Comparison of ENCODE assay signal across 8 cellular contexts in the genomic region with DNA sequence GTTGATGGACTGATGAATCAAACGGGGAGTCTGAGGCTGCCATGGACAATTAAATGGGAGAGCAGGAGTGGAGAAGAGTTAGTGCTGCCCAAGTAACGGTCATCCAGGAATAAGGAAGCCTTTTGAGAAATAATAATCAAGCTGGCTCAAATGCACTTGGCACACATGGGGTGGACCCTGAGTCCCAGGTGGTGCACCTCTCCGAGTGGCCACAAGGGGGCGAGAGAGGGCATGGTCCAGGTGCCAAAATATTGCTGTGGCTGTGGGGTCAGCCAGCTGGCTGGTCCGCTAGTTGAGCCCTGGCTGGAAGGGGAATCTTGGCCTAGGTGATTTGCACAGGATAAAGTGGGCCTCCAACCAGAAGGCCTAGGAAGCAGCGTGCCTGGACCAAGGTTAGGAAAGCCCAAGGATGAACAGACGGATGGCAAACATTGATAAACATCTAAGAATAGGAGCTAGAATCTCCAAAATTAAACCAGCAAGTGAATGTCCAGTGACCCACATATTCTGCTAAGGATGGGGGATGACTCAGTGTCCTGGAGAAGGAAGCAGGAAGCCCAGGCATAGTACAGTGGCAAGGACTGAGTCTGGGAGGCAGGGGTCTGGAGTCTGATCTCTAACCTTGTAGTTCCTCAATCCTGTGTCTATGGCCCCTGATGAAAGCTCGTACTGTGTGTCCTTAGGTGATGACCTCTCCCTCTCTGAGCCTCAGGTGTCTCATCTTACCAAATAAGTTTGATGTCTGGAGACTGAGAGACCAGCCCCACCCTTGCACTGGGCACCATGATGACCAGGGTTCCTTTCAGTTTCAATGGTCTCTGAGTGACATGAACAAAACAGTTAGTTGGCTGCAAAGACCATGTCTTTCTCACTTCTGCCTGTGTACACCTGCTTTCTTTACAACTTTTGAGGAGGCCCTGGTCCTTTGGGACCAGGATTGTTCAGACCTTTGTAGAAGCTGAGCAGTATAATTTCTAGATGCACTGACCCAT. TPM values are rescaled to one million over a fixed set of nuclear protein-coding genes. Genes with fewer than 3 reads are reported as not detected.
DNase-seq lines count a peak whose midpoint lies in the region; ATAC-seq, FAIRE-seq and TF ChIP-seq lines count a peak whose summit lies in the region.

No MANE protein-coding gene starts in this region.

- peaks cover 7% of the 10 kb centered on the region; the same call in 1 of the 2 replicates for H3K9me1 ChIP-seq in IMR-90 (ENCODE audit: insufficient read depth, low read length)

- dilution Hi-C loops in IMR-90 (cut with HindIII; ENCODE audit: low sequenced_read_pairs, unreplicated experiment): no loop called here

- H3K9me3 ChIP-seq in IMR-90 (ENCODE audit: control insufficient read depth, insufficient read depth, low read length) (no peaks in the 10 kb centered on the region), HepG2 (ENCODE audit: low read length) (no peaks in the 10 kb centered on the region)

- H3K14ac ChIP-seq in IMR-90 (replicated peaks; ENCODE audit: low read depth, low read length): no peak overlapping the region

- no peak overlapping the region for H2BK20ac ChIP-seq in IMR-90 (ENCODE audit: low read depth, low read length)

- H2BK5ac ChIP-seq in IMR-90 (ENCODE audit: low read depth, low read length, poor library complexity, severe bottlenecking): no peak overlapping the region

- H3K23ac ChIP-seq in IMR-90 (ENCODE audit: low read depth, low read length): no peak overlapping the region

- H3K27ac ChIP-seq in IMR-90 (ENCODE audit: insufficient read depth, low read length): no peak overlapping the region
- no peak overlapping the region for H3K27ac ChIP-seq in HepG2 (ENCODE audit: extremely low read length, insufficient read depth, low read length)

- H2BK120ac ChIP-seq in IMR-90 (ENCODE audit: low read depth, low read length): no peak overlapping the region

- H3K36me3 ChIP-seq in IMR-90 (ENCODE audit: control insufficient read depth, insufficient read depth, low read length) (no peaks in the 10 kb centered on the region), HepG2 (replicated peaks in 1 of 2; ENCODE audit: control insufficient read depth in 1 of 2, insufficient read depth in 2 of 2, low read length in 2 of 2) (no peaks in the 10 kb centered on the region)

- no peaks in the 10 kb centered on the region for H3K79me1 ChIP-seq in IMR-90 (ENCODE audit: low read depth in 1 of 2, low read length in 2 of 2)

- no peak overlapping the region for H4K5ac ChIP-seq in IMR-90 (ENCODE audit: low read depth, low read length)

- no peak overlapping the region for H3K4ac ChIP-seq in IMR-90 (ENCODE audit: low read depth, low read length)

- WGBS in IMR-90 (ENCODE audit: extremely low coverage in 2 of 2, insufficient read length in 1 of 2), 2 experiments: 36% methylated on average over 2 of the region's 8 CpGs; no CpG with 5 or more reads in 1 of the 2 experiments
- WGBS in HepG2 (ENCODE audit: low lambda C conversion rate): 16% methylated on average over 6 of the region's 8 CpGs

- H3K18ac ChIP-seq in IMR-90 (ENCODE audit: low read depth, low read length): no peak overlapping the region

- TF ChIP-seq RAD21 in IMR-90 (IDR thresholded peaks at IDR 0.05; ENCODE audit: low read length) (peak; percentile 77), HepG2 (CRISPR knock-in tag; IDR thresholded peaks at IDR 0.05) (peak; percentile 49; the same call in 1 of the 2 replicates)

- peak; percentile 55 for ATAC-seq in GM18907 (IDR thresholded peaks at IDR 0.05; ENCODE audit: unreplicated experiment)
- peak; percentile 84 for ATAC-seq in IMR-90 (ENCODE audit: low read depth)
- ATAC-seq in HepG2: peak; percentile 88
- no peak for ATAC-seq in HG02763 (IDR thresholded peaks at IDR 0.05; ENCODE audit: unreplicated experiment)

- DNase-seq in AG20443 (ENCODE audit: low spot score) (peak; percentile 86), IMR-90 (peak; percentile 37), cardiac fibroblast (ENCODE audit: low read depth in 2 of 2) (peak; percentile 50 to 57), HepG2 (ENCODE audit: low spot score) (peak; percentile 39)
- DNase-seq in stimulated activated CD4-positive, alpha-beta T cell treated with anti-CD3 and anti-CD28 coated beads, TNF-alpha, amount 100 ng/mL, for 24 hours (ENCODE audit: low read depth in 3 of 3): peak in 2 of 3 experiments; percentile 51 to 67

- H3K79me2 ChIP-seq in HepG2 (ENCODE audit: insufficient read depth, low read length): no peaks in the 10 kb centered on the region

- TF ChIP-seq POLR2A in IMR-90 (IDR thresholded peaks at IDR 0.05; ENCODE audit: low read depth, low read length) (no peak), HepG2 (IDR thresholded peaks at IDR 0.05; ENCODE audit: insufficient read depth in 1 of 2, low read depth in 2 of 2, low read length in 2 of 2) (no peak)

- TF ChIP-seq EP300 in HepG2 (IDR thresholded peaks at IDR 0.05; ENCODE audit: low read depth in 2 of 2, low read length in 2 of 2) (no peak), HepG2 (CRISPR knock-in tag; IDR thresholded peaks at IDR 0.05; ENCODE audit: borderline replicate concordance) (no peak)

- intact Hi-C loops in IMR-90 (cut with micrococcal nuclease) (loop anchor here (1.0 to 5.0 kb wide), 6 partner anchors 54 to 314 kb away; no protein-coding TSS in a partner anchor), HepG2 (cut with micrococcal nuclease; ENCODE audit: unreplicated experiment) (loop anchor here (1.0 to 2.0 kb wide), 3 partner anchors 175 to 275 kb away; no protein-coding TSS in a partner anchor)

- H4K91ac ChIP-seq in IMR-90 (ENCODE audit: insufficient read depth, low read depth, low read length): no peak overlapping the region

- no peaks in the 10 kb centered on the region for H3K27me3 ChIP-seq in IMR-90 (ENCODE audit: control insufficient read depth, insufficient read depth, low read length)
- peaks cover 4 to 31% of the 10 kb centered on the region in 2 experiments; a peak in 3 of 5 replicates for H3K27me3 ChIP-seq in HepG2 (ENCODE audit: control insufficient read depth in 1 of 2, insufficient read depth in 2 of 2, low read length in 2 of 2)

- H3K9ac ChIP-seq in IMR-90 (ENCODE audit: low read depth, low read length) (no peak overlapping the region), HepG2 (ENCODE audit: insufficient read depth, low read depth, low read length) (no peak overlapping the region)

- BruUV-seq in IMR-90 (replicated peaks; lab: Mats Ljungman, UMichigan) (no TSS peak), HepG2 (replicated peaks; lab: Mats Ljungman, UMichigan) (no TSS peak)

- peak; percentile 71 for FAIRE-seq in HepG2 (lab: Jason Lieb, UNC)

- H2AK5ac ChIP-seq in IMR-90 (ENCODE audit: low read depth, low read length): 0 out of 2 replicates have a peak overlapping the region, but pooled peaks have one; percentile 9

- H2AK9ac ChIP-seq in IMR-90 (replicated peaks; ENCODE audit: low read depth, low read length, poor library complexity): peak overlapping the region; percentile 46

- no peak overlapping the region for H3K56ac ChIP-seq in IMR-90 (ENCODE audit: extremely low read depth, insufficient read depth, low read length)

- in situ Hi-C loops in IMR-90 (cut with MboI; ENCODE audit: low sequenced_read_pairs) (loop anchor here (10.0 kb wide), 1 partner anchor 277 kb away; no protein-coding TSS in a partner anchor), HepG2 (cut with HindIII; ENCODE audit: extremely low pct_ligation_motif_present, low pct_unique_long_range_greater_than_20kb) (no loop called here)

- CTCF ChIA-PET in IMR-90 (lab: Yijun Ruan, JAX): interaction anchor here (0.6 to 1.8 kb wide), 13 partner anchors 9 to 372 kb away, joined by 3 to 16 read pairs (median 4); no protein-coding TSS in a partner anchor
- CTCF ChIA-PET in HepG2 (lab: Yijun Ruan, JAX; ENCODE audit: low intra/inter-chr PET ratio, low total read pairs): interaction anchor here (1.9 kb wide), 1 partner anchor 174 kb away, joined by 16 read pairs; no protein-coding TSS in a partner anchor

- H2BK15ac ChIP-seq in IMR-90 (ENCODE audit: low read depth, low read length): no peak overlapping the region

- POLR2A ChIA-PET in IMR-90 (lab: Charles Lee; ENCODE audit: unreplicated experiment) (no interaction called here), HepG2 (lab: Yijun Ruan, JAX) (interaction anchor here (1.1 kb wide), 1 partner anchor 180 kb away, joined by 4 read pairs; no protein-coding TSS in a partner anchor)

- H3K4me3 ChIP-seq in IMR-90 (ENCODE audit: insufficient read depth, low read depth, low read length): no peak overlapping the region
- H3K4me3 ChIP-seq in WI38 (ENCODE audit: low read depth, low read length): no peak overlapping the region
- H3K4me3 ChIP-seq in cardiac fibroblast (replicated peaks in 1 of 2; ENCODE audit: low read depth in 2 of 2, low read length in 2 of 2): no peak overlapping the region
- no peak overlapping the region for H3K4me3 ChIP-seq in HepG2 (replicated peaks in 1 of 3; ENCODE audit: insufficient read depth in 1 of 3, low read depth in 2 of 3, low read length in 3 of 3)

- H4K20me1 ChIP-seq in IMR-90 (ENCODE audit: insufficient read depth, low read length): no peaks in the 10 kb centered on the region
- no peaks in the 10 kb centered on the region for H4K20me1 ChIP-seq in HepG2 (ENCODE audit: insufficient read depth, low read length)

- H3K4me1 ChIP-seq in IMR-90 (ENCODE audit: control insufficient read depth, insufficient read depth, low read length) (peaks cover 2% of the 10 kb centered on the region; the same call in 1 of the 2 replicates), HepG2 (ENCODE audit: insufficient read depth, low read length) (no peaks in the 10 kb centered on the region; the same call in 1 of the 2 replicates)

- H3K4me2 ChIP-seq in IMR-90 (ENCODE audit: low read depth, low read length) (no peak overlapping the region), HepG2 (ENCODE audit: low read depth, low read length) (no peak overlapping the region)

- H2AFZ ChIP-seq in IMR-90 (replicated peaks; ENCODE audit: low read length, poor library complexity): peak overlapping the region; percentile 52
- no peak overlapping the region for H2AFZ ChIP-seq in HepG2 (ENCODE audit: low read length)

- TF ChIP-seq CTCF in IMR-90 (conservative IDR thresholded peaks at IDR 0.05; ENCODE audit: low read depth, low read length): peak; percentile 80
- TF ChIP-seq CTCF in WI38 (IDR thresholded peaks at IDR 0.05; ENCODE audit: low read depth, low read length): peak; percentile 98
- peak; percentile 95 for TF ChIP-seq CTCF in cardiac fibroblast (IDR thresholded peaks at IDR 0.05; ENCODE audit: low read depth, low read length)
- peak; percentile 91 for TF ChIP-seq CTCF in HepG2 (CRISPR knock-in tag; IDR thresholded peaks at IDR 0.05)

- no peak overlapping the region for H4K8ac ChIP-seq in IMR-90 (ENCODE audit: low read depth in 2 of 2, low read length in 2 of 2)

RNA-seq across cellular contexts. Expression of gene SHB, which starts 19.2 kb away (rescaled TPM):
- total RNA-seq in IMR-90 (2012; rRNA removed): 6.1 and 7.8 TPM in 2 replicates
- 20.4 and 22.9 TPM in 2 replicates for polyA plus RNA-seq in IMR-90 (2012; rRNA removed)
- 15.8 and 28.1 TPM in 2 replicates for polyA plus RNA-seq in IMR-90 (2012; cell fraction: cytosol; rRNA removed)
- polyA plus RNA-seq in IMR-90 (2012; cell fraction: nucleus; rRNA removed; ENCODE audit: low replicate concordance): 36.9 and 39.5 TPM in 2 replicates
- total RNA-seq in HepG2 (2016; rRNA removed; fragmentation: Illumina TruSeq; extraction: Trizol): 14.7 and 19.4 TPM in 2 replicates
- 7.3 and 8.2 TPM in 2 replicates for total RNA-seq in HepG2 (2016; cell fraction: cytosol; rRNA removed; fragmentation: Illumina TruSeq; extraction: Trizol; ENCODE audit: low read depth)
- total RNA-seq in HepG2 (2016; cell fraction: insoluble cytoplasmic fraction; rRNA removed; fragmentation: Illumina TruSeq; extraction: Trizol): 12.9 and 18.0 TPM in 2 replicates
- total RNA-seq in HepG2 (2016; cell fraction: membrane; rRNA removed; fragmentation: Illumina TruSeq; extraction: Trizol): 16.0 and 20.4 TPM in 2 replicates
- 12.0 and 14.5 TPM in 2 replicates for total RNA-seq in HepG2 (2016; cell fraction: nucleus; rRNA removed; fragmentation: Illumina TruSeq; extraction: Trizol)
- polyA plus RNA-seq in HepG2 (2011; rRNA removed): 20.7 and 25.3 TPM in 2 replicates
- polyA plus RNA-seq in HepG2 (2011; cell fraction: cytosol; rRNA removed): 19.8 and 24.1 TPM in 2 replicates
- polyA plus RNA-seq in HepG2 (2011; cell fraction: nucleus; rRNA removed): 26.3 and 29.8 TPM in 2 replicates
- polyA plus RNA-seq in HepG2 (2012): 16.2 and 22.8 TPM in 2 replicates
- 9.0 and 11.2 TPM in 2 replicates for polyA plus RNA-seq in HepG2 (2016; cell fraction: cytosol; fragmentation: Illumina TruSeq; extraction: Trizol; ENCODE audit: low read depth)
- 21.3 and 23.2 TPM in 2 replicates for polyA plus RNA-seq in HepG2 (2016; cell fraction: insoluble cytoplasmic fraction; fragmentation: Illumina TruSeq; extraction: Trizol; ENCODE audit: low read depth)
- polyA plus RNA-seq in HepG2 (2016; cell fraction: membrane; fragmentation: Illumina TruSeq; extraction: Trizol; ENCODE audit: low read depth): 18.0 and 21.9 TPM in 2 replicates
- polyA plus RNA-seq in HepG2 (2016; cell fraction: nucleus; fragmentation: Illumina TruSeq; extraction: Trizol; ENCODE audit: insufficient read depth, low read depth): 17.6 and 17.8 TPM in 2 replicates
- polyA minus RNA-seq in HepG2 (2011; rRNA and poly(A)+ RNA removed; ENCODE audit: low replicate concordance): 8.6 and 37.7 TPM in 2 replicates
- 28.1 and 28.8 TPM in 2 replicates for polyA minus RNA-seq in HepG2 (2011; cell fraction: cytosol; rRNA and poly(A)+ RNA removed)
- 42.1 and 49.2 TPM in 2 replicates for polyA minus RNA-seq in HepG2 (2011; cell fraction: nucleus; rRNA and poly(A)+ RNA removed)
